In genomic region chr19:45766919-45767346, GRCh38 we compare ENCODE assay signal across 8 cellular contexts. TPM values are rescaled to one million over a fixed set of nuclear protein-coding genes. Genes with fewer than 3 reads are reported as not detected.
DNase-seq lines count a peak whose midpoint lies in the region; ATAC-seq, FAIRE-seq and TF ChIP-seq lines count a peak whose summit lies in the region.

No MANE protein-coding gene starts in this region.

- H3K36me3 ChIP-seq in bronchial epithelial cell (ENCODE audit: control insufficient read depth, insufficient read depth, low read length) (no peaks in the 10 kb centered on the region), kidney (ENCODE audit: control insufficient read depth in 1 of 2, insufficient read depth in 2 of 2, low read length in 2 of 2) (no peaks in the 10 kb centered on the region), stomach smooth muscle (ENCODE audit: control insufficient read depth in 2 of 2, insufficient read depth in 2 of 2, low read length in 2 of 2) (peaks cover 0 to 5% of the 10 kb centered on the region in 2 donors), mucosa of descending colon (ENCODE audit: low read depth) (no peaks in the 10 kb centered on the region)

- H3K27ac ChIP-seq in kidney (ENCODE audit: low read depth in 2 of 2, low read length in 2 of 2) (peak overlapping the region; percentile 97 to 99), stomach smooth muscle (ENCODE audit: low read length) (peak overlapping the region; percentile 93)

- H3K9me3 ChIP-seq in kidney (ENCODE audit: control insufficient read depth in 1 of 2, low read length in 2 of 2) (no peaks in the 10 kb centered on the region), stomach smooth muscle (ENCODE audit: control insufficient read depth in 2 of 2, low read length in 2 of 2) (no peaks in the 10 kb centered on the region), mucosa of descending colon (no peaks in the 10 kb centered on the region)

- no peaks in the 10 kb centered on the region for H3K9me3 Mint-ChIP-seq in HFFc6

- peak overlapping the region; percentile 90 for H3K4me3 Mint-ChIP-seq in HFFc6

- H3K4me1 Mint-ChIP-seq in HFFc6 (ENCODE audit: low read depth): peaks cover 22% of the 10 kb centered on the region

- H3K27me3 ChIP-seq in bronchial epithelial cell (ENCODE audit: control insufficient read depth, insufficient read depth, low read length): no peaks in the 10 kb centered on the region
- H3K27me3 ChIP-seq in stomach smooth muscle (ENCODE audit: control insufficient read depth in 1 of 2, insufficient read depth in 2 of 2, low read length in 2 of 2): no peaks in the 10 kb centered on the region

- H3K27me3 Mint-ChIP-seq in HFFc6 (ENCODE audit: insufficient read depth): peaks cover 26% of the 10 kb centered on the region

- DNase-seq in HFFc6: peak; percentile 17
- no peak for DNase-seq in bronchial epithelial cell (ENCODE audit: low read depth)
- DNase-seq in kidney: peak; percentile 88
- no peak for DNase-seq in NCI-H345 (lab: John Stamatoyannopoulos, UW)
- DNase-seq in mucosa of descending colon: no peak

- intact Hi-C loops in kidney (cut with DNase I): no loop called here
- intact Hi-C loops in mucosa of descending colon (cut with DNase I, micrococcal nuclease): no loop called here

- ATAC-seq in HG02678 (IDR thresholded peaks at IDR 0.05; ENCODE audit: unreplicated experiment) (no peak), mucosa of descending colon (no peak), HG03457 (IDR thresholded peaks at IDR 0.05; ENCODE audit: unreplicated experiment) (no peak)

- FAIRE-seq in bronchial epithelial cell (lab: Jason Lieb, UNC): no peak
- FAIRE-seq in kidney (lab: Jason Lieb, UNC): no peak

- peaks cover 5% of the 10 kb centered on the region; the same call in 1 of the 2 replicates for H3K36me3 Mint-ChIP-seq in HFFc6 (ENCODE audit: low read depth)

- H3K27ac Mint-ChIP-seq in HFFc6: peak overlapping the region; percentile 90

- H3K9ac ChIP-seq in kidney (ENCODE audit: low read length in 2 of 2) (peak overlapping the region; percentile 59 to 86), stomach smooth muscle (ENCODE audit: low read length in 2 of 2) (peak overlapping the region; percentile 84 to 87)

- TF ChIP-seq CTCF in HFFc6 (IDR thresholded peaks at IDR 0.05) (no peak), bronchial epithelial cell (IDR thresholded peaks at IDR 0.05; ENCODE audit: insufficient read depth, low read length, severe bottlenecking) (no peak), kidney (IDR thresholded peaks at IDR 0.05; ENCODE audit: borderline replicate concordance, extremely low read depth, insufficient read depth) (no peak), mucosa of descending colon (IDR thresholded peaks at IDR 0.05) (no peak)

- H3K4me1 ChIP-seq in kidney (ENCODE audit: control insufficient read depth in 1 of 2, insufficient read depth in 1 of 2, low read depth in 1 of 2, low read length in 2 of 2) (peaks cover 0 to 18% of the 10 kb centered on the region in 2 donors), stomach smooth muscle (ENCODE audit: control insufficient read depth, insufficient read depth, low read length) (peaks cover 70% of the 10 kb centered on the region), mucosa of descending colon (ENCODE audit: low read depth) (peaks cover 30% of the 10 kb centered on the region)

- H3K4me3 ChIP-seq in bronchial epithelial cell (ENCODE audit: low read depth, low read length): peak overlapping the region; percentile 88
- H3K4me3 ChIP-seq in kidney (ENCODE audit: low read length in 2 of 2): peak overlapping the region; percentile 36 to 77
- peak overlapping the region; percentile 83 to 91 for H3K4me3 ChIP-seq in stomach smooth muscle (ENCODE audit: low read length in 2 of 2)
- H3K4me3 ChIP-seq in mucosa of descending colon: no peak overlapping the region

RNA-seq across cellular contexts. Expression of gene SIX5, which starts 2.1 kb away (rescaled TPM):
- 10 to 100 TPM; 14.0 to 15.1 (median 14.4) TPM for total RNA-seq in HFFc6 (2021; fragmentation: NEBNext Ultra II Directional; extraction: Animal tissue kit (Norgen Biotek cat#: 25700))
- total RNA-seq in bronchial epithelial cell (1.7 and 2.1 TPM in 2 replicates), kidney (19.4 TPM), mucosa of descending colon (10 to 100 TPM in 2 of 3 donors, 1 to 10 TPM in 1; 9.6 to 35.6 (median 11.1) TPM)
- polyA plus RNA-seq in kidney (ENCODE audit: insufficient read depth, low read depth, low replicate concordance): 15.2 TPM

RNA-seq across cellular contexts. Expression of gene DMPK, which starts 15.4 kb away (rescaled TPM):
- 100 to 1,000 TPM in 4 of 6 experiments, 10 to 100 TPM in 2; 85.5 to 144 (median 102) TPM for total RNA-seq in HFFc6 (2021; fragmentation: NEBNext Ultra II Directional; extraction: Animal tissue kit (Norgen Biotek cat#: 25700))
- 4.7 and 9.1 TPM in 2 replicates for total RNA-seq in bronchial epithelial cell
- 63.0 TPM for total RNA-seq in kidney
- polyA plus RNA-seq in kidney (ENCODE audit: insufficient read depth, low read depth, low replicate concordance): 31.3 TPM
- total RNA-seq in mucosa of descending colon: 100 to 1,000 TPM in 1 of 3 donors, 10 to 100 TPM in 2; 23.9 to 123 (median 33.9) TPM

RNA-seq across cellular contexts. Expression of gene DMWD, which starts 25.7 kb away (rescaled TPM):
- 10 to 100 TPM; 53.4 to 63.2 (median 55.3) TPM for total RNA-seq in HFFc6 (2021; fragmentation: NEBNext Ultra II Directional; extraction: Animal tissue kit (Norgen Biotek cat#: 25700))
- total RNA-seq in bronchial epithelial cell (25.3 and 29.0 TPM in 2 replicates), kidney (60.9 TPM), mucosa of descending colon (10 to 100 TPM; 33.2 to 67.1 (median 43.7) TPM)
- polyA plus RNA-seq in kidney (ENCODE audit: insufficient read depth, low read depth, low replicate concordance): 22.2 TPM

RNA-seq across cellular contexts. Expression of gene MEIOSIN, which starts 33.7 kb away (rescaled TPM):
- not detected for total RNA-seq in HFFc6 (2021; fragmentation: NEBNext Ultra II Directional; extraction: Animal tissue kit (Norgen Biotek cat#: 25700))
- total RNA-seq in bronchial epithelial cell (not detected in 2 replicates), kidney (not detected), mucosa of descending colon (not detected)
- not detected for polyA plus RNA-seq in kidney (ENCODE audit: insufficient read depth, low read depth, low replicate concordance)

RNA-seq across cellular contexts. Expression of gene FBXO46, which starts 36.2 kb away (rescaled TPM):
- total RNA-seq in HFFc6 (2021; fragmentation: NEBNext Ultra II Directional; extraction: Animal tissue kit (Norgen Biotek cat#: 25700)): 10 to 100 TPM in 4 of 6 experiments, 1 to 10 TPM in 2; 8.4 to 14.5 (median 11.0) TPM
- 2.4 and 5.5 TPM in 2 replicates for total RNA-seq in bronchial epithelial cell
- total RNA-seq in kidney: 16.6 TPM
- polyA plus RNA-seq in kidney (ENCODE audit: insufficient read depth, low read depth, low replicate concordance): 6.5 TPM
- 10 to 100 TPM; 30.1 to 34.0 (median 32.3) TPM for total RNA-seq in mucosa of descending colon

Comparison
In these comparisons a context has a peak if more than half of its experiments do, and no peak if none do; other contexts are left out.
1. DNase-seq: peak in HFFc6 (single experiment) and kidney (single experiment); none in bronchial epithelial cell (single experiment), NCI-H345 (single experiment) and mucosa of descending colon (0 of 3).